Comparison of ENCODE assay signal across 8 cellular contexts in the genomic region with DNA sequence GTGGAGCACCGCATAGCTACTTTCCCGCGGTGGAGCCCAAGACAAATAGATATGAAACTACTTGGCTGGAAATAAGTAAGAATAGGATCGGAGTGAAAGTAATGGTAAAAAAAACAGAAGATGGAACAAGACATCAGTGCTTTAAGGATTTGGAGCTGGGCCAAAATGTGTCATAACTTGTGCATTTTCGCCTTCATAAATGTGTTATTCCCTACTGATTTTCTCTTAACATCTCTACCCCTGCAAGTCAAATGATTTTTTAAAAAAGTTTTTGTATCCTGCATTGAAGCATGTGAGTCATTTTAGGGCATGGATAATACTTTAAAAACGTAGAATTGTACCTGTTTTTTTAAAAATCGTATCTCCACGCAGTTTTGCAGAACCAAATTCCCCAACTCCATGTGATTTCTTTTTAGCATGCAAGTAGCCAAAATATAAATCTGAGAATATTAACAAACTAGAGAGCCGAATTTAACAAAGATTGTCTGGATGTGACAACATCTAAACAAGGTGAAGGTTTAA. TPM values are rescaled to one million over a fixed set of nuclear protein-coding genes. Genes with fewer than 3 reads are reported as not detected.
DNase-seq lines count a peak whose midpoint lies in the region; ATAC-seq and TF ChIP-seq lines count a peak whose summit lies in the region.

No MANE protein-coding gene starts in this region.

- H3K18ac ChIP-seq in IMR-90 (ENCODE audit: low read depth, low read length), result no peak overlapping the region
- H3K18ac ChIP-seq in mesenchymal stem cell (ENCODE audit: low read depth in 1 of 2, low read length in 2 of 2), result peak overlapping the region in 1 of 2 experiments; percentile 28

- H3K27ac ChIP-seq in BLaER1 treated with 17β-estradiol and CSF1 and Interleukin-3, amounts not matched to agents 10 nM and 100 nM, result no peak overlapping the region
- H3K27ac ChIP-seq in IMR-90 (ENCODE audit: insufficient read depth, low read length) (no peak overlapping the region), breast epithelium (peak overlapping the region; percentile 90 to 96), mesenchymal stem cell (ENCODE audit: low read length, poor library complexity, severe bottlenecking) (no peak overlapping the region), aorta (ENCODE audit: low read depth in 1 of 2, low read length in 2 of 2) (no peak overlapping the region)

- H2BK15ac ChIP-seq in IMR-90 (ENCODE audit: low read depth, low read length), result no peak overlapping the region
- H2BK15ac ChIP-seq in mesenchymal stem cell (ENCODE audit: low read depth, poor library complexity, severe bottlenecking), result no peak overlapping the region

- H4K8ac ChIP-seq in IMR-90 (ENCODE audit: low read depth in 2 of 2, low read length in 2 of 2) (no peak overlapping the region), mesenchymal stem cell (ENCODE audit: low read length) (peak overlapping the region; percentile 30)

- peak overlapping the region; percentile 64 to 76 (median 68); a peak in 19 of 20 replicates for H3K4me3 ChIP-seq in BLaER1 treated with 17β-estradiol and CSF1 and Interleukin-3, amounts not matched to agents 10 nM and 100 nM
- H3K4me3 ChIP-seq in IMR-90 (ENCODE audit: insufficient read depth, low read depth, low read length) (peak overlapping the region; percentile 48), breast epithelium (peak overlapping the region; percentile 63 to 99 (median 88)), mesenchymal stem cell (ENCODE audit: insufficient read depth in 1 of 2, low read depth in 1 of 2, low read length in 2 of 2) (peak overlapping the region; percentile 65 to 95), aorta (ENCODE audit: low read length in 2 of 2) (peak overlapping the region; percentile 64 to 66)

- H2BK120ac ChIP-seq in IMR-90 (ENCODE audit: low read depth, low read length) (no peak overlapping the region), mesenchymal stem cell (ENCODE audit: low read depth, low read length) (no peak overlapping the region)

- H3K23ac ChIP-seq in IMR-90 (ENCODE audit: low read depth, low read length), result no peak overlapping the region
- H3K23ac ChIP-seq in mesenchymal stem cell (ENCODE audit: low read length in 2 of 2), result no peak overlapping the region

- H4K20me1 ChIP-seq in BLaER1 treated with 17β-estradiol and CSF1 and Interleukin-3, amounts not matched to agents 10 nM and 100 nM, result no peaks in the 10 kb centered on the region
- H4K20me1 ChIP-seq in IMR-90 (ENCODE audit: insufficient read depth, low read length), result no peaks in the 10 kb centered on the region

- no peak overlapping the region for H2BK20ac ChIP-seq in IMR-90 (ENCODE audit: low read depth, low read length)

- TF ChIP-seq POLR2A in IMR-90 (IDR thresholded peaks at IDR 0.05; ENCODE audit: low read depth, low read length) (no peak), breast epithelium (IDR thresholded peaks at IDR 0.05) (no peak)

- H2AK5ac ChIP-seq in IMR-90 (ENCODE audit: low read depth, low read length), result no peak overlapping the region
- H2AK5ac ChIP-seq in mesenchymal stem cell (ENCODE audit: low read length, severe bottlenecking), result no peak overlapping the region

- POLR2A ChIA-PET in IMR-90 (lab: Charles Lee; ENCODE audit: unreplicated experiment), result no interaction called here

- peaks cover 0 to 6% (median 0%) of the 10 kb centered on the region in 11 experiments; a peak in 1 of 22 replicates for H3K36me3 ChIP-seq in BLaER1 treated with 17β-estradiol and CSF1 and Interleukin-3, amounts not matched to agents 10 nM and 100 nM
- H3K36me3 ChIP-seq in IMR-90 (ENCODE audit: control insufficient read depth, insufficient read depth, low read length) (no peaks in the 10 kb centered on the region), breast epithelium (no peaks in the 10 kb centered on the region), mesenchymal stem cell (ENCODE audit: control insufficient read depth in 1 of 2, insufficient read depth in 2 of 2, low read depth in 1 of 2, low read length in 2 of 2) (no peaks in the 10 kb centered on the region), aorta (ENCODE audit: control insufficient read depth in 1 of 2, insufficient read depth in 2 of 2, low read length in 1 of 2) (no peaks in the 10 kb centered on the region)

- peak overlapping the region; percentile 77 for H2AFZ ChIP-seq in IMR-90 (replicated peaks; ENCODE audit: low read length, poor library complexity)
- H2AFZ ChIP-seq in mesenchymal stem cell (ENCODE audit: low read depth, low read length), result peak overlapping the region; percentile 36

- intact Hi-C loops in IMR-90 (cut with micrococcal nuclease), result loop anchor here (5.0 kb wide), 2 partner anchors 187 to 237 kb away; a partner anchor contains a TSS
- intact Hi-C loops in breast epithelium (cut with DNase I; ENCODE audit: low total_unique reads), result no loop called here
- intact Hi-C loops in aorta (cut with DNase I), result loop anchor here in 1 of 2 donors (5.0 kb wide), 1 partner anchor 38 kb away; no protein-coding TSS in a partner anchor

- H3K9me1 ChIP-seq in IMR-90 (ENCODE audit: insufficient read depth, low read length), result no peaks in the 10 kb centered on the region

- no peak for TF ChIP-seq RAD21 in IMR-90 (IDR thresholded peaks at IDR 0.05; ENCODE audit: low read length)

- H3K9me3 ChIP-seq in BLaER1 treated with 17β-estradiol and CSF1 and Interleukin-3, amounts not matched to agents 10 nM and 100 nM (replicated peaks in 1 of 11), result peaks cover 30 to 45% (median 41%) of the 10 kb centered on the region in 11 experiments
- H3K9me3 ChIP-seq in IMR-90 (ENCODE audit: control insufficient read depth, insufficient read depth, low read length) (no peaks in the 10 kb centered on the region), breast epithelium (peaks cover 4 to 8% of the 10 kb centered on the region in 2 donors), mesenchymal stem cell (ENCODE audit: control insufficient read depth, low read length) (no peaks in the 10 kb centered on the region), aorta (ENCODE audit: control insufficient read depth, low read length) (no peaks in the 10 kb centered on the region)

- H3K4me2 ChIP-seq in BLaER1 treated with 17β-estradiol and CSF1 and Interleukin-3, amounts not matched to agents 10 nM and 100 nM, result peak overlapping the region; percentile 82 to 96 (median 93)
- H3K4me2 ChIP-seq in IMR-90 (ENCODE audit: low read depth, low read length) (peak overlapping the region; percentile 79), mesenchymal stem cell (ENCODE audit: low read length, poor library complexity, severe bottlenecking) (peak overlapping the region; percentile 100)

- DNase-seq in IMR-90 (peak; percentile 54), breast epithelium (ENCODE audit: low spot score in 2 of 2) (no peak), mesenchymal stem cell (peak; percentile 33), aorta (no peak), NCI-H187 treated with DMSO at 0.1 percent for 48 hours (lab: John Stamatoyannopoulos, UW) (no peak), putamen (ENCODE audit: low spot score) (no peak)

- H3K79me1 ChIP-seq in IMR-90 (ENCODE audit: low read depth in 1 of 2, low read length in 2 of 2) (no peaks in the 10 kb centered on the region), mesenchymal stem cell (replicated peaks; ENCODE audit: low read length, poor library complexity, severe bottlenecking) (no peaks in the 10 kb centered on the region)

- H2AK9ac ChIP-seq in IMR-90 (replicated peaks; ENCODE audit: low read depth, low read length, poor library complexity), result no peak overlapping the region

- CTCF ChIA-PET in IMR-90 (lab: Yijun Ruan, JAX), result no interaction called here

- H3K4me1 ChIP-seq in BLaER1 treated with 17β-estradiol and CSF1 and Interleukin-3, amounts not matched to agents 10 nM and 100 nM, result peaks cover 0 to 12% (median 8%) of the 10 kb centered on the region in 10 experiments; a peak in 12 of 20 replicates
- no peaks in the 10 kb centered on the region; the same call in 1 of the 2 replicates for H3K4me1 ChIP-seq in IMR-90 (ENCODE audit: control insufficient read depth, insufficient read depth, low read length)
- H3K4me1 ChIP-seq in breast epithelium, result peaks cover 0 to 3% of the 10 kb centered on the region in 2 donors
- H3K4me1 ChIP-seq in mesenchymal stem cell (ENCODE audit: control insufficient read depth, insufficient read depth, low read depth, low read length), result peaks cover 9% of the 10 kb centered on the region
- no peaks in the 10 kb centered on the region for H3K4me1 ChIP-seq in aorta (ENCODE audit: control insufficient read depth in 1 of 2, insufficient read depth in 2 of 2, low read length in 2 of 2)

- no peak for TF ChIP-seq CTCF in IMR-90 (conservative IDR thresholded peaks at IDR 0.05; ENCODE audit: low read depth, low read length)
- TF ChIP-seq CTCF in breast epithelium (IDR thresholded peaks at IDR 0.05), result no peak

- no peak overlapping the region for H4K5ac ChIP-seq in IMR-90 (ENCODE audit: low read depth, low read length)

- dilution Hi-C loops in IMR-90 (cut with HindIII; ENCODE audit: low sequenced_read_pairs, unreplicated experiment), result no loop called here

- H3K14ac ChIP-seq in IMR-90 (replicated peaks; ENCODE audit: low read depth, low read length) (no peak overlapping the region), mesenchymal stem cell (ENCODE audit: low read length in 2 of 2) (no peak overlapping the region)

- H2BK5ac ChIP-seq in IMR-90 (ENCODE audit: low read depth, low read length, poor library complexity, severe bottlenecking) (no peak overlapping the region), mesenchymal stem cell (ENCODE audit: low read depth, low read length, poor library complexity, severe bottlenecking) (no peak overlapping the region)

- 0% methylated on average over 1 of the region's 9 CpGs; no CpG with 5 or more reads in 1 of the 2 experiments for WGBS in IMR-90 (ENCODE audit: extremely low coverage in 2 of 2, insufficient read length in 1 of 2), 2 experiments
- 46% methylated on average over 6 of the region's 9 CpGs for WGBS in mesenchymal stem cell
- 3 to 8% methylated on average over 9 of the region's 9 CpGs for WGBS in aorta, 2 donors

- no TSS peak for BruUV-seq in IMR-90 (replicated peaks; lab: Mats Ljungman, UMichigan)

- in situ Hi-C loops in IMR-90 (cut with MboI; ENCODE audit: low sequenced_read_pairs), result loop anchor here (25.0 kb wide), 1 partner anchor 817 kb away; no protein-coding TSS in a partner anchor

- H3K4ac ChIP-seq in IMR-90 (ENCODE audit: low read depth, low read length), result no peak overlapping the region
- H3K4ac ChIP-seq in mesenchymal stem cell (ENCODE audit: low read depth in 1 of 2, low read length in 2 of 2), result no peak overlapping the region

- no peak overlapping the region for H2BK12ac ChIP-seq in mesenchymal stem cell (ENCODE audit: low read length in 2 of 2)

- ATAC-seq in IMR-90 (ENCODE audit: low read depth) (no peak; the same call in 1 of the 2 replicates), aorta (ENCODE audit: low FRiP score) (no peak), HG02610 (IDR thresholded peaks at IDR 0.05; ENCODE audit: unreplicated experiment) (no peak)

- H3K27me3 ChIP-seq in BLaER1 treated with 17β-estradiol and CSF1 and Interleukin-3, amounts not matched to agents 10 nM and 100 nM, result peaks cover 41 to 50% (median 45%) of the 10 kb centered on the region in 11 experiments
- peaks cover 21% of the 10 kb centered on the region for H3K27me3 ChIP-seq in IMR-90 (ENCODE audit: control insufficient read depth, insufficient read depth, low read length)
- no peaks in the 10 kb centered on the region for H3K27me3 ChIP-seq in breast epithelium
- H3K27me3 ChIP-seq in mesenchymal stem cell (ENCODE audit: control insufficient read depth in 1 of 2, insufficient read depth in 1 of 2, low read length in 2 of 2), result peaks cover 0 to 6% of the 10 kb centered on the region in 2 experiments
- H3K27me3 ChIP-seq in aorta (ENCODE audit: control insufficient read depth in 1 of 2, insufficient read depth in 2 of 2, low read length in 1 of 2), result no peaks in the 10 kb centered on the region

- H4K91ac ChIP-seq in IMR-90 (ENCODE audit: insufficient read depth, low read depth, low read length) (no peak overlapping the region), mesenchymal stem cell (ENCODE audit: low read length) (no peak overlapping the region)

- H3K9ac ChIP-seq in BLaER1 treated with 17β-estradiol and CSF1 and Interleukin-3, amounts not matched to agents 10 nM and 100 nM, result peak overlapping the region in 3 of 11 experiments; percentile 61 to 66 (median 62); a peak in 5 of 22 replicates
- H3K9ac ChIP-seq in IMR-90 (ENCODE audit: low read depth, low read length) (no peak overlapping the region), mesenchymal stem cell (ENCODE audit: low read length) (peak overlapping the region; percentile 88)

- no peak overlapping the region for H3K56ac ChIP-seq in IMR-90 (ENCODE audit: extremely low read depth, insufficient read depth, low read length)

RNA-seq across cellular contexts. Expression of a gene that starts 0.9 kb away (rescaled TPM):
- total RNA-seq in IMR-90 (2012; rRNA removed) (not detected in 2 replicates), breast epithelium (10 to 100 TPM in 1 of 3 donors, 1 to 10 TPM in 2; 7.0 to 12.8 (median 7.5) TPM), aorta (1 to 10 TPM; 3.8 to 4.8 TPM)
- polyA plus RNA-seq in IMR-90 (2012; rRNA removed) (0.03 and 0.07 TPM in 2 replicates), aorta (1 to 10 TPM; 1.1 to 1.9 TPM)
- 0.01 TPM in 1 of 2 replicates, not detected in the other for polyA plus RNA-seq in IMR-90 (2012; cell fraction: cytosol; rRNA removed)
- 0.02 and 0.11 TPM in 2 replicates for polyA plus RNA-seq in IMR-90 (2012; cell fraction: nucleus; rRNA removed; ENCODE audit: low replicate concordance)
- polyA plus RNA-seq in mesenchymal stem cell (2013, experiment 1 of 2), result 0.22 TPM
- 0.19 TPM for polyA plus RNA-seq in mesenchymal stem cell (2013, experiment 2 of 2)

Comparison
In these comparisons a context has a peak if more than half of its experiments do, and no peak if none do; other contexts are left out.
1. H3K27ac ChIP-seq: peak in breast epithelium (2 of 2); none in BLaER1 treated with 17β-estradiol and CSF1 and Interleukin-3, amounts not matched to agents 10 nM and 100 nM (0 of 11), IMR-90 (single experiment), mesenchymal stem cell (single experiment) and aorta (0 of 2).
2. DNase-seq: peak in IMR-90 (single experiment) and mesenchymal stem cell (single experiment); none in breast epithelium (0 of 2), aorta (0 of 2), NCI-H187 treated with DMSO at 0.1 percent for 48 hours (single experiment) and putamen (single experiment).
3. Peak in every context shown above with its lines, with median percentiles within 50 percentile points of each other: H3K4me2 ChIP-seq and H3K4me3 ChIP-seq.